In the genomic region with DNA sequence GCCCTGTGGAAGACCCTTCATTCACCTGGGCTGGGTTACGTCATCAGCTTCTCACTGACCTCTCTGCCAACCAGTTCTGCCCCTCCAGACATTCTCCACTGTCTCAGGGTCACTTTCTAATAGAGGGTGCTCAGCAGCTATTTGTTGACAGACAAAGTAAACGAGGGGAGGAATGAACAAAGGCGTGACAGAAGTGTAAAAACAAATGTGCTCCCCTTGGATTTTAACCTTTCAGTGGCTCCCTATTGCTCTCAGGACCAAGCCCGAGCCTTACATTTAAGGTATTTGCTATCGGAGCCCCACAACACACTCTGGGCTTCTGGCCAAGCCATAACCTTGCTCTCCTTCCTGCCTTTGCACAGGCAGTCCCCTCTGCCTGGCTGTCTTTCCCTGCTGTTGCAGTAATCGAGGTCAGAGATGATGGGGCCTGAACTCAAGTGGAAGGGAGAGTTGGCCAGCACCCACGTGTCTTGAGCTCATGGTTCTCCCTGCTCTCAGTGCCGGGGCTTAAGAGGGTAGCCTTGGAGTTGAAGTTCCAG, we compare ENCODE assay signal across 1 cellular context.
TF ChIP-seq lines count a peak whose summit lies in the region.

No MANE protein-coding gene starts in this region.

TF ChIP-seq in endothelial cell of umbilical vein, 7 proteins besides CTCF, POLR2A, EP300 and RAD21:
- TF ChIP-seq MYC (IDR thresholded peaks at IDR 0.05; ENCODE audit: low read depth, low read length) (no peak), JUN (IDR thresholded peaks at IDR 0.05; ENCODE audit: borderline replicate concordance, insufficient read depth, insufficient read length, low read depth) (no peak), GATA2 (IDR thresholded peaks at IDR 0.05; ENCODE audit: insufficient read depth, insufficient read length, low read depth, low read length) (no peak), FOS (IDR thresholded peaks at IDR 0.05; ENCODE audit: borderline replicate concordance, insufficient read depth, low read length) (no peak), EZH2 (IDR thresholded peaks at IDR 0.05; ENCODE audit: borderline replicate concordance, low read depth, low read length, severe bottlenecking) (no peak), POLR2AphosphoS5 (IDR thresholded peaks at IDR 0.05; ENCODE audit: insufficient read depth, low read depth, low read length) (no peak)
- TF ChIP-seq, protein P1, sequence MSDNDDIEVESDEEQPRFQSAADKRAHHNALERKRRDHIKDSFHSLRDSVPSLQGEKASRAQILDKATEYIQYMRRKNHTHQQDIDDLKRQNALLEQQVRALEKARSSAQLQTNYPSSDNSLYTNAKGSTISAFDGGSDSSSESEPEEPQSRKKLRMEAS (IDR thresholded peaks at IDR 0.05; ENCODE audit: insufficient read depth, insufficient read length), result no peak
